Comparison of ENCODE assay signal across 12 cellular contexts in genomic region chr11:63602842-63603518, GRCh38. TPM values are rescaled to one million over a fixed set of nuclear protein-coding genes. Genes with fewer than 3 reads are reported as not detected.
DNase-seq lines count a peak whose midpoint lies in the region; ATAC-seq and TF ChIP-seq lines count a peak whose summit lies in the region.
"Not testable (repeated sequence)": the region's sequence is repeated elsewhere in the genome, so short reads cannot be mapped to it uniquely, and the experiment has no call there.
"Had no signal": no experiment of that assay in that cellular context is flagged by ENCODE, and none has a peak within 500 bp of the region (broad histone marks: within the 10 kb centered on the region; RNA-seq: fewer than 3 reads in every experiment).

No MANE protein-coding gene starts in this region.

- H3K4me3 ChIP-seq in adipocyte (ENCODE audit: low read length) = peak overlapping the region; percentile 32
- not testable (repeated sequence) for H3K4me3 ChIP-seq in choroid plexus epithelial cell (ENCODE audit: low read depth, low read length); tibial artery

- not testable (repeated sequence) for TF ChIP-seq CTCF in choroid plexus epithelial cell (conservative IDR thresholded peaks at IDR 0.05; ENCODE audit: low read depth, low read length); tibial artery (IDR thresholded peaks at IDR 0.05)

- DNase-seq in Daoy (ENCODE audit: low read depth) = peak; percentile 21
- DNase-seq in NCI-H748 (lab: John Stamatoyannopoulos, UW; ENCODE audit: unreplicated experiment) = peak; percentile 28
- DNase-seq in adipocyte (ENCODE audit: low read depth) = peak; percentile 23
- DNase-seq in choroid plexus epithelial cell (ENCODE audit: low read depth) = peak; percentile 40
- not testable (repeated sequence) for DNase-seq in Right ventricle myocardium superior, tibial artery
- peak; percentile 96 for DNase-seq in medulla oblongata (ENCODE audit: extremely low spot score)
- DNase-seq in pons (ENCODE audit: low spot score) = peak; percentile 98

- intact Hi-C loops in Right ventricle myocardium superior (cut with DNase I); tibial artery (cut with DNase I; ENCODE audit: low total_unique reads): not testable (repeated sequence)

- H3K36me3 ChIP-seq in adipocyte (ENCODE audit: control insufficient read depth, insufficient read depth, low read length, severe bottlenecking) (peaks cover 21% of the 10 kb centered on the region), tibial artery (peaks cover 0 to 14% (median 0%) of the 10 kb centered on the region in 3 donors)

- H3K4me1 ChIP-seq in adipocyte (ENCODE audit: control insufficient read depth, insufficient read depth, low read length) (peaks cover 50% of the 10 kb centered on the region), tibial artery (peaks cover 0 to 26% (median 19%) of the 10 kb centered on the region in 4 donors)

- H3K9ac ChIP-seq in adipocyte (ENCODE audit: low read length) = peak overlapping the region; percentile 63

- peak; percentile 50 for ATAC-seq in Right ventricle myocardium superior (ENCODE audit: poor library complexity)

- not testable (repeated sequence) for H3K27me3 ChIP-seq in adipocyte (replicated peaks; ENCODE audit: control insufficient read depth, insufficient read depth, low read length); tibial artery

- peak overlapping the region; percentile 54 to 61 for H3K27ac ChIP-seq in tibial artery

- not testable (repeated sequence) for H3K9me3 ChIP-seq in adipocyte (ENCODE audit: control insufficient read depth, low read length); tibial artery

RNA-seq across cellular contexts. Expression of gene PLAAT3, which starts 11.3 kb away (rescaled TPM):
- 24.3 and 30.3 TPM in 2 replicates for total RNA-seq in Daoy (2014; rRNA removed; shearing (Covaris generic))
- total RNA-seq in Right ventricle myocardium superior = 169 TPM

RNA-seq across cellular contexts. Expression of gene PLAAT2, which starts 39.8 kb away (rescaled TPM):
- 4.1 TPM in 1 of 2 replicates, not detected in the other for total RNA-seq in Daoy (2014; rRNA removed; shearing (Covaris generic))
- total RNA-seq in Right ventricle myocardium superior = 0.73 TPM
- total RNA-seq: H7; LHCN-M2; naive thymus-derived CD8-positive, alpha-beta T cell; urinary bladder had no signal
